In genomic region chr12:39959467-39959866, GRCh38 we compare ENCODE assay signal across 32 cellular contexts.
"Had no signal": no experiment of that assay in that cellular context is flagged by ENCODE, and none has a peak within 500 bp of the region (broad histone marks: within the 10 kb centered on the region; RNA-seq: fewer than 3 reads in every experiment).

No MANE protein-coding gene starts in this region.

- H3K36me3 ChIP-seq: adrenal gland, brain microvascular endothelial cell, breast epithelium had no signal

- ATAC-seq: activated CD8-positive, alpha-beta memory T cell treated with anti-CD3 and anti-CD28 coated beads, Interleukin-2, amount 10 ng/mL, durations not matched to agents 7 days and 5 days; activated CD8-positive, alpha-beta T cell treated with anti-CD3 and anti-CD28 coated beads, Interleukin-2, amount 10 ng/mL, durations not matched to agents 7 days and 5 days; activated naive CD8-positive, alpha-beta T cell treated with anti-CD3 and anti-CD28 coated beads, Interleukin-2, amount 50 U/mL, for 24 hours; body of pancreas had no signal

- DNase-seq: activated B cell treated with CpG ODN at 0.5 μM for 24 hours; activated CD4-positive, alpha-beta memory T cell treated with anti-CD3 and anti-CD28 coated beads for 36 hours; activated CD4-positive, alpha-beta T cell treated with anti-CD3 and anti-CD28 coated beads for 4 hours; activated CD4-positive, alpha-beta T cell treated with anti-CD3 and anti-CD28 coated beads, Interleukin-2, amount 10 ng/mL, durations not matched to agents 24 days and 14 days; activated CD4-positive, alpha-beta T cell treated with anti-CD3 and anti-CD28 coated beads, Interleukin-2, amount 50 U/mL, for 1 hour; activated CD4-positive, alpha-beta T cell treated with anti-CD3 and anti-CD28 coated beads, Interleukin-2, amount 50 U/mL, for 4 hours; activated CD4-positive, CD25-positive, alpha-beta regulatory T cell treated with anti-CD3 and anti-CD28 coated beads, Interleukin-2, amount 50 U/mL, for 72 hours; activated CD8-positive, alpha-beta memory T cell treated with anti-CD3 and anti-CD28 coated beads for 24 hours; activated CD8-positive, alpha-beta memory T cell treated with anti-CD3 and anti-CD28 coated beads, Interleukin-2, amount 10 ng/mL, durations not matched to agents 7 days and 5 days; activated CD8-positive, alpha-beta memory T cell treated with anti-CD3 and anti-CD28 coated beads, Interleukin-2, amount 50 U/mL, for 48 hours; activated CD8-positive, alpha-beta T cell treated with anti-CD3 and anti-CD28 coated beads, Interleukin-2, amount 10 ng/mL, durations not matched to agents 7 days and 5 days; activated effector memory CD4-positive, alpha-beta T cell treated with Interleukin-2 at 50 U/mL for 16 hours; activated gamma-delta T cell; activated naive CD4-positive, alpha-beta T cell treated with anti-CD3 and anti-CD28 coated beads, Interleukin-2, amount 10 ng/mL, durations not matched to agents 7 days and 5 days; activated naive CD4-positive, alpha-beta T cell treated with Interleukin-2 at 50 U/mL for 16 hours; activated naive CD8-positive, alpha-beta T cell treated with anti-CD3 and anti-CD28 coated beads, Interleukin-2, amount 10 ng/mL, durations not matched to agents 7 days and 5 days; activated naive CD8-positive, alpha-beta T cell treated with anti-CD3 and anti-CD28 coated beads, Interleukin-2, amount 50 U/mL, for 24 hours; activated T-cell treated with anti-CD3 and anti-CD28 coated beads, Interleukin-2, amount 50 U/mL, for 24 hours; activated T-cell treated with anti-CD3 and anti-CD28 coated beads, Interleukin-2, amount 50 U/mL, for 48 hours; adrenal gland; amniotic stem cell; aorta; body of pancreas; brain microvascular endothelial cell; central memory CD4-positive, alpha-beta T cell; T-helper 2 cell; T-helper 9 cell had no signal

- FAIRE-seq: astrocyte, colon, TTC549 had no signal

- H3K27me3 ChIP-seq: adrenal gland, body of pancreas, brain microvascular endothelial cell, breast epithelium had no signal

- H3K9me3 ChIP-seq: adrenal gland, body of pancreas, breast epithelium had no signal

- H3K27ac ChIP-seq: adrenal gland, body of pancreas, brain microvascular endothelial cell, breast epithelium, VCaP had no signal

- H3K4me3 ChIP-seq: adrenal gland, body of pancreas, breast epithelium had no signal

- H3K4me1 ChIP-seq: adrenal gland, body of pancreas, breast epithelium had no signal
